In the genomic region with DNA sequence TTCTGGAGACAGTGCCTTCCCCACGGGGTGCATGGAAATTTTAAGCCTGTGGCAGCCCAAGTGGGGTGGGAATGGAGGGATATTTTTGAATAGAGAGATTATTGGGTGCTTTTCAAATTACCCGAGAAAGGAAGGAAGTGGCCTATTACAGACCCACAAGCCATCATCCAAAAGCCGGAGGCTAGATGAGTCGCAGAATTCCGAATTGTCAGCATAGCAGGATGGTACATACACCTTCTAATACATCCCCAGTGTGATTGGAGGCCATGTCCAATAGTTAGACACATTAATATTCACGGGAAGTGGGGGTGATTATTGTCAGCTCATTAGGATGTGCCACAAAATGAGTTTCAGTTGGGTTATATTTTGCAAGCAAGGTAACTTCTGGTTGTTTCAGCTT, we compare ENCODE assay signal across 20 cellular contexts.
DNase-seq lines count a peak whose midpoint lies in the region; TF ChIP-seq lines count a peak whose summit lies in the region.
"Had no signal": no experiment of that assay in that cellular context is flagged by ENCODE, and none has a peak within 500 bp of the region (broad histone marks: within the 10 kb centered on the region; RNA-seq: fewer than 3 reads in every experiment).

No MANE protein-coding gene starts in this region.

- in situ Hi-C loops in ACHN (cut with HindIII; ENCODE audit: low pct_ligation_motif_present, low pct_unique_long_range_greater_than_20kb, low sequenced_read_pairs) = no loop called here

- no peak for TF ChIP-seq CTCF in epithelial cell of esophagus (IDR thresholded peaks at IDR 0.05; ENCODE audit: insufficient read depth, low read depth, low read length, missing control alignments)

- no peak overlapping the region for H3K4me3 ChIP-seq in epithelial cell of esophagus (ENCODE audit: low read length)
- H3K4me3 ChIP-seq: GM12878, K562 had no signal

- peak; percentile 9 for DNase-seq in Daoy (ENCODE audit: low read depth)
- peak; percentile 25 for DNase-seq in HT1080 (ENCODE audit: low read depth)
- peak; percentile 10 for DNase-seq in epithelial cell of esophagus (ENCODE audit: low read depth)
- DNase-seq in NCI-H446 treated with DMSO at 0.1 percent for 48 hours (lab: John Stamatoyannopoulos, UW) = no peak
- DNase-seq in ACHN = no peak
- no peak for DNase-seq in NCI-H1417 treated with DMSO at 0.1 percent for 48 hours (lab: John Stamatoyannopoulos, UW)
- no peak for DNase-seq in NCI-H128 (lab: John Stamatoyannopoulos, UW; ENCODE audit: unreplicated experiment)
- DNase-seq: 8988T; BE2C; C1 segment of cervical spinal cord; CD4-positive, CD25-positive, alpha-beta regulatory T cell; CD8-positive, alpha-beta memory T cell; COR-L47; DMS 273 treated with DMSO at 0.1 percent for 48 hours; DMS53; DND-41; HCEC 1CT; IMR-90 had no signal

Comparison
In these comparisons a context has a peak if more than half of its experiments do, and no peak if none do; other contexts are left out.
1. DNase-seq: peak in Daoy (single experiment), HT1080 (single experiment) and epithelial cell of esophagus (single experiment); none in NCI-H446 treated with DMSO at 0.1 percent for 48 hours (single experiment), ACHN (single experiment), NCI-H1417 treated with DMSO at 0.1 percent for 48 hours (single experiment) and NCI-H128 (single experiment).